ENCODE assay signal across 8 cellular contexts in genomic region chr17:27471321-27472269, GRCh38. TPM values are rescaled to one million over a fixed set of nuclear protein-coding genes. Genes with fewer than 3 reads are reported as not detected.
DNase-seq lines count a peak whose midpoint lies in the region; ATAC-seq, FAIRE-seq and TF ChIP-seq lines count a peak whose summit lies in the region.

No MANE protein-coding gene starts in this region.

- H3K36me3 Mint-ChIP-seq in activated CD8-positive, alpha-beta T cell treated with anti-CD3 and anti-CD28 coated beads for 36 hours (ENCODE audit: low read depth): peaks cover 14% of the 10 kb centered on the region

- ATAC-seq in HG03159 (IDR thresholded peaks at IDR 0.05; ENCODE audit: unreplicated experiment): peak; percentile 73
- peak; percentile 62 for ATAC-seq in activated CD8-positive, alpha-beta T cell treated with anti-CD3 and anti-CD28 coated beads for 36 hours

- no peaks in the 10 kb centered on the region for H3K27me3 Mint-ChIP-seq in activated CD8-positive, alpha-beta T cell treated with anti-CD3 and anti-CD28 coated beads for 36 hours

- peak; percentile 96 for FAIRE-seq in GM19239 (lab: Jason Lieb, UNC)
- no peak for FAIRE-seq in urothelium cell line (lab: Jason Lieb, UNC)

- CTCF ChIA-PET in activated CD8-positive, alpha-beta T cell treated with anti-CD3 and anti-CD28 coated beads for 36 hours (lab: Charles Lee): interaction anchor here (0.7 to 6.0 kb wide), 10 partner anchors 14 to 183 kb away, joined by 3 to 41 read pairs (median 4); partner anchors contain the start of gene KSR1

- intact Hi-C loops in activated CD8-positive, alpha-beta T cell treated with anti-CD3 and anti-CD28 coated beads for 36 hours (cut with micrococcal nuclease): loop anchor here (2.0 to 10.0 kb wide), 4 partner anchors 73 to 573 kb away; partner anchors contain the start of gene NLK

- H3K27ac Mint-ChIP-seq in activated CD8-positive, alpha-beta T cell treated with anti-CD3 and anti-CD28 coated beads for 36 hours: peak overlapping the region; percentile 100

- H3K4me1 Mint-ChIP-seq in activated CD8-positive, alpha-beta T cell treated with anti-CD3 and anti-CD28 coated beads for 36 hours (ENCODE audit: low read depth): peaks cover 89% of the 10 kb centered on the region

- TF ChIP-seq CTCF in activated CD8-positive, alpha-beta T cell treated with anti-CD3 and anti-CD28 coated beads for 36 hours (IDR thresholded peaks at IDR 0.05): no peak

- POLR2A ChIA-PET in activated CD8-positive, alpha-beta T cell treated with anti-CD3 and anti-CD28 coated beads for 36 hours (lab: Charles Lee): interaction anchor here (0.6 to 5.8 kb wide), 16 partner anchors 8 to 847 kb away, joined by 3 to 83 read pairs (median 4); partner anchors contain the start of genes KSR1 and WSB1

- DNase-seq in GM19239 (ENCODE audit: insufficient read length, low spot score) (no peak), fibroblast of gingiva (ENCODE audit: low read depth) (peak; percentile 32), AG20443 (ENCODE audit: low spot score) (no peak), urothelium cell line (ENCODE audit: low spot score) (no peak), NCI-H345 (lab: John Stamatoyannopoulos, UW) (no peak)
- peak; percentile 96 for DNase-seq in activated CD8-positive, alpha-beta T cell treated with anti-CD3 and anti-CD28 coated beads for 36 hours
- DNase-seq in stimulated activated CD8-positive, alpha-beta memory T cell treated with anti-CD3 and anti-CD28 coated beads, Interleukin-7, amount 100 ng/mL, for 48 hours (ENCODE audit: extremely low read depth in 1 of 2, low read depth in 1 of 2): peak; percentile 76 to 92

- no peaks in the 10 kb centered on the region for H3K9me3 Mint-ChIP-seq in activated CD8-positive, alpha-beta T cell treated with anti-CD3 and anti-CD28 coated beads for 36 hours

- H3K4me3 Mint-ChIP-seq in activated CD8-positive, alpha-beta T cell treated with anti-CD3 and anti-CD28 coated beads for 36 hours: peak overlapping the region; percentile 40

RNA-seq across cellular contexts. Expression of gene KSR1, which starts 15.3 kb away (rescaled TPM):
- total RNA-seq in activated CD8-positive, alpha-beta T cell treated with anti-CD3 and anti-CD28 coated beads for 36 hours: 10 to 100 TPM; 53.9 to 58.2 TPM

Comparison
In these comparisons a context has a peak if more than half of its experiments do, and no peak if none do; other contexts are left out.
1. DNase-seq: peak in activated CD8-positive, alpha-beta T cell treated with anti-CD3 and anti-CD28 coated beads for 36 hours (single experiment), fibroblast of gingiva (single experiment) and stimulated activated CD8-positive, alpha-beta memory T cell treated with anti-CD3 and anti-CD28 coated beads, Interleukin-7, amount 100 ng/mL, for 48 hours (2 of 2); none in GM19239 (single experiment), AG20443 (single experiment), urothelium cell line (single experiment) and NCI-H345 (single experiment).